ENCODE assay signal across 11 cellular contexts in genomic region chr1:86912501-86912900, GRCh38. TPM values are rescaled to one million over a fixed set of nuclear protein-coding genes. Genes with fewer than 3 reads are reported as not detected.
DNase-seq lines count a peak whose midpoint lies in the region; ATAC-seq, FAIRE-seq and TF ChIP-seq lines count a peak whose summit lies in the region.
"Had no signal": no experiment of that assay in that cellular context is flagged by ENCODE, and none has a peak within 500 bp of the region (broad histone marks: within the 10 kb centered on the region; RNA-seq: fewer than 3 reads in every experiment).

No MANE protein-coding gene starts in this region.

- TF ChIP-seq CTCF in fibroblast of mammary gland (conservative IDR thresholded peaks at IDR 0.05; ENCODE audit: control insufficient read depth, insufficient read depth, low read depth, low read length) = no peak
- TF ChIP-seq CTCF in gastrocnemius medialis (IDR thresholded peaks at IDR 0.05 in 4 of 5, conservative IDR thresholded peaks at IDR 0.05 in 1 of 5) = no peak

- peaks cover 32% of the 10 kb centered on the region for H3K36me3 Mint-ChIP-seq in T-helper 2 cell treated with Interferon-gamma antibody and Interleukin-4, amounts not matched to agents 5 μg/mL and 100 μg/mL, for 36 hours (ENCODE audit: low read depth)

- H3K9me3 ChIP-seq in gastrocnemius medialis = no peaks in the 10 kb centered on the region

- TF ChIP-seq POLR2A in GM12892 (IDR thresholded peaks at IDR 0.05; ENCODE audit: low read depth, low read length) (no peak), gastrocnemius medialis (IDR thresholded peaks at IDR 0.05) (no peak)

- no peak overlapping the region for H3K4me3 Mint-ChIP-seq in T-helper 2 cell treated with Interferon-gamma antibody and Interleukin-4, amounts not matched to agents 5 μg/mL and 100 μg/mL, for 36 hours
- H3K4me3 Mint-ChIP-seq: activated T-helper 17 cell treated with anti-CD3 and anti-CD28 coated beads, Interleukin-2, amount 50 U/mL, for 72 hours had no signal

- no peaks in the 10 kb centered on the region for H3K36me3 ChIP-seq in gastrocnemius medialis
- no peaks in the 10 kb centered on the region for H3K36me3 ChIP-seq in H7 (replicated peaks; ENCODE audit: control insufficient read depth, insufficient read depth, low read length)

- no peaks in the 10 kb centered on the region for H3K9me3 Mint-ChIP-seq in T-helper 2 cell treated with Interferon-gamma antibody and Interleukin-4, amounts not matched to agents 5 μg/mL and 100 μg/mL, for 36 hours
- H3K9me3 Mint-ChIP-seq: activated T-helper 17 cell treated with anti-CD3 and anti-CD28 coated beads, Interleukin-2, amount 50 U/mL, for 72 hours; nephron had no signal

- no peaks in the 10 kb centered on the region for H3K27me3 Mint-ChIP-seq in T-helper 2 cell treated with Interferon-gamma antibody and Interleukin-4, amounts not matched to agents 5 μg/mL and 100 μg/mL, for 36 hours (ENCODE audit: low read depth)
- H3K27me3 Mint-ChIP-seq: activated T-helper 17 cell treated with anti-CD3 and anti-CD28 coated beads, Interleukin-2, amount 50 U/mL, for 72 hours had no signal

- peaks cover 38% of the 10 kb centered on the region for H3K4me1 Mint-ChIP-seq in T-helper 2 cell treated with Interferon-gamma antibody and Interleukin-4, amounts not matched to agents 5 μg/mL and 100 μg/mL, for 36 hours (ENCODE audit: low read depth)

- intact Hi-C loops in gastrocnemius medialis (cut with DNase I; ENCODE audit: low total_unique reads) = loop anchor here (5.0 kb wide), 1 partner anchor 80 kb away; no protein-coding TSS in a partner anchor

- in situ Hi-C loops in gastrocnemius medialis (cut with MboI; ENCODE audit: low sequenced_read_pairs in 4 of 4) = loop anchor here in 3 of 4 donors (10.0 to 25.0 kb wide), 4 partner anchors 200 to 1775 kb away; partner anchors contain the start of genes SH3GLB1 (in 2 of the 3), LMO4 (in 1 of the 3) and PKN2 (in 1 of the 3)

- peak; percentile 84 for FAIRE-seq in GM12892 (lab: Jason Lieb, UNC)

- H3K27me3 ChIP-seq in gastrocnemius medialis = no peaks in the 10 kb centered on the region
- no peaks in the 10 kb centered on the region for H3K27me3 ChIP-seq in H7 (ENCODE audit: control insufficient read depth, insufficient read depth, low read length)

- H3K4me3 ChIP-seq in fibroblast of mammary gland (ENCODE audit: control insufficient read depth, low read depth, low read length) (peak overlapping the region; percentile 99), gastrocnemius medialis (peak overlapping the region; percentile 69 to 99 (median 88)), H7 (ENCODE audit: insufficient read depth, low read depth, low read length) (no peak overlapping the region; the same call in 1 of the 2 replicates)

- no peak overlapping the region for H3K27ac Mint-ChIP-seq in T-helper 2 cell treated with Interferon-gamma antibody and Interleukin-4, amounts not matched to agents 5 μg/mL and 100 μg/mL, for 36 hours
- H3K27ac Mint-ChIP-seq: activated T-helper 17 cell treated with anti-CD3 and anti-CD28 coated beads, Interleukin-2, amount 50 U/mL, for 72 hours had no signal

- peak overlapping the region in 2 of 4 donors; percentile 93 to 97 for H3K27ac ChIP-seq in gastrocnemius medialis

- DNase-seq in GM12892 (ENCODE audit: insufficient read length) (no peak), OCI-M1 (lab: John Stamatoyannopoulos, UW) (peak; percentile 16), fibroblast of mammary gland (ENCODE audit: low read depth) (peak; percentile 25), gastrocnemius medialis (no peak), H7 (no peak), NCI-H2227 (lab: John Stamatoyannopoulos, UW; ENCODE audit: unreplicated experiment) (no peak)
- no peak for DNase-seq in T-helper 2 cell treated with Interferon-gamma antibody and Interleukin-4, amounts not matched to agents 5 μg/mL and 100 μg/mL, for 36 hours (ENCODE audit: low spot score)
- DNase-seq: NCI-H446 had no signal

- H3K4me1 ChIP-seq in gastrocnemius medialis = peaks cover 19 to 40% of the 10 kb centered on the region in 2 donors

- ATAC-seq in gastrocnemius medialis (no peak), HG02840 (IDR thresholded peaks at IDR 0.05; ENCODE audit: low FRiP score, unreplicated experiment) (no peak)
- ATAC-seq: activated T-helper 17 cell treated with anti-CD3 and anti-CD28 coated beads, Interleukin-2, amount 50 U/mL, for 72 hours had no signal

RNA-seq across cellular contexts. Expression of gene SELENOF, which starts 1.4 kb away (rescaled TPM):
- polyA plus RNA-seq in GM12892 (2012; ENCODE audit: missing spikeins) = 122 TPM
- 10 to 100 TPM; 41.3 to 66.8 (median 47.2) TPM for total RNA-seq in gastrocnemius medialis
- 193 and 196 TPM in 2 replicates for total RNA-seq in H7 (2014; rRNA removed; shearing (Covaris generic))

RNA-seq across cellular contexts. Expression of gene HS2ST1, which starts 1.9 kb away (rescaled TPM):
- polyA plus RNA-seq in GM12892 (2012; ENCODE audit: missing spikeins) = 16.0 TPM
- 1 to 10 TPM; 4.1 to 8.2 (median 6.8) TPM for total RNA-seq in gastrocnemius medialis
- 25.8 and 36.5 TPM in 2 replicates for total RNA-seq in H7 (2014; rRNA removed; shearing (Covaris generic))

Comparison
In these comparisons a context has a peak if more than half of its experiments do, and no peak if none do; other contexts are left out.
1. DNase-seq: peak in OCI-M1 (single experiment) and fibroblast of mammary gland (single experiment); none in GM12892 (single experiment), gastrocnemius medialis (0 of 2), H7 (single experiment), NCI-H2227 (single experiment) and T-helper 2 cell treated with Interferon-gamma antibody and Interleukin-4, amounts not matched to agents 5 μg/mL and 100 μg/mL, for 36 hours (single experiment).